ENCODE assay signal across 19 cellular contexts in genomic region chr1:28239004-28239403, GRCh38. TPM values are rescaled to one million over a fixed set of nuclear protein-coding genes. Genes with fewer than 3 reads are reported as not detected.
DNase-seq lines count a peak whose midpoint lies in the region; ATAC-seq and TF ChIP-seq lines count a peak whose summit lies in the region.
"Had no signal": no experiment of that assay in that cellular context is flagged by ENCODE, and none has a peak within 500 bp of the region (broad histone marks: within the 10 kb centered on the region; RNA-seq: fewer than 3 reads in every experiment).

No MANE protein-coding gene starts in this region.

- H3K9me2 ChIP-seq in PC-3 (replicated peaks; ENCODE audit: low read length), result no peaks in the 10 kb centered on the region

- intact Hi-C loops in Right ventricle myocardium superior (cut with DNase I), result no loop called here
- intact Hi-C loops in PC-3 (cut with micrococcal nuclease), result no loop called here

- H3K4me3 ChIP-seq in right atrium auricular region, result no peak overlapping the region
- H3K4me3 ChIP-seq in PC-3 (ENCODE audit: low read length), result no peak overlapping the region
- no peak overlapping the region for H3K4me3 ChIP-seq in foreskin fibroblast (ENCODE audit: low read depth in 1 of 2, low read length in 2 of 2)
- H3K4me3 ChIP-seq: esophagus muscularis mucosa, tibial nerve had no signal

- peaks cover 29% of the 10 kb centered on the region for H3K79me2 ChIP-seq in PC-3 (ENCODE audit: low read length)

- H4K20me1 ChIP-seq in PC-3 (ENCODE audit: low read length), result no peaks in the 10 kb centered on the region

- H3K9me3 ChIP-seq in right atrium auricular region, result no peaks in the 10 kb centered on the region
- no peaks in the 10 kb centered on the region for H3K9me3 ChIP-seq in PC-3 (ENCODE audit: low read length)
- H3K9me3 ChIP-seq: esophagus muscularis mucosa, tibial nerve had no signal

- no peak for ATAC-seq in Right ventricle myocardium superior (ENCODE audit: poor library complexity)
- ATAC-seq in PC-3, result no peak

- no peak for TF ChIP-seq CTCF in right atrium auricular region (IDR thresholded peaks at IDR 0.05)
- TF ChIP-seq CTCF in PC-3 (conservative IDR thresholded peaks at IDR 0.05; ENCODE audit: low read depth, low read length), result no peak
- no peak for TF ChIP-seq CTCF in foreskin fibroblast (IDR thresholded peaks at IDR 0.05; ENCODE audit: low read depth, low read length)

- H3K4me1 ChIP-seq in right atrium auricular region, result peaks cover 0 to 38% of the 10 kb centered on the region in 2 donors
- peaks cover 29% of the 10 kb centered on the region for H3K4me1 ChIP-seq in PC-3 (ENCODE audit: insufficient read depth, low read length)

- in situ Hi-C loops in KBM-7 (cut with MboI; ENCODE audit: low pct_unique_long_range_greater_than_20kb, low sequenced_read_pairs), result no loop called here

- H3K27ac ChIP-seq in right atrium auricular region (peak overlapping the region; percentile 92), PC-3 (ENCODE audit: low read length) (0 out of 2 replicates have a peak overlapping the region, but pooled peaks have one; percentile 31), epithelial cell of prostate (peak overlapping the region; percentile 68)
- H3K27ac ChIP-seq: esophagus muscularis mucosa, tibial nerve had no signal

- H3K9ac ChIP-seq in PC-3 (ENCODE audit: low read length), result no peak overlapping the region

- POLR2A ChIA-PET in PC-3 (lab: Charles Lee; ENCODE audit: unreplicated experiment), result interaction anchor here (0.6 to 0.7 kb wide), 2 partner anchors 150 to 360 kb away, joined by 5 to 30 read pairs; partner anchors contain the start of gene EYA3

- H3K36me3 ChIP-seq in right atrium auricular region (no peaks in the 10 kb centered on the region), PC-3 (ENCODE audit: low read depth, low read length) (0 out of 2 replicates have a peak, but pooled peaks cover 4% of the 10 kb centered on the region)

- peaks cover 8% of the 10 kb centered on the region for H3F3A ChIP-seq in PC-3 (ENCODE audit: low read length, unreplicated experiment)

- no peak for DNase-seq in right atrium auricular region (ENCODE audit: low spot score)
- DNase-seq in Right ventricle myocardium superior, result no peak
- no peak for DNase-seq in PC-3
- DNase-seq in epithelial cell of prostate (ENCODE audit: low read depth, low spot score), result no peak
- DNase-seq in Kasumi-1 (lab: John Stamatoyannopoulos, UW), result no peak
- no peak for DNase-seq in SKM-1 treated with dmso at 0.1 percent for 144 hours (lab: John Stamatoyannopoulos, UW; ENCODE audit: unreplicated experiment)
- DNase-seq in KBM-7, result no peak
- no peak for DNase-seq in foreskin fibroblast
- DNase-seq: activated CD4-positive, alpha-beta T cell treated with anti-CD3 and anti-CD28 coated beads, Interleukin-2, amount 10 ng/mL, durations not matched to agents 24 days and 14 days; amygdala; CD8-positive, alpha-beta memory T cell; DMS53; midbrain; NCI-H510A; RPMI8226; small intestine; stimulated activated CD4-positive, alpha-beta T cell treated with anti-CD3 and anti-CD28 coated beads, Interleukin-4, amount 100 ng/mL, for 1 hour had no signal

- no peak overlapping the region for H2AFZ ChIP-seq in PC-3 (ENCODE audit: low read length)

- BruUV-seq in PC-3 (replicated peaks; lab: Mats Ljungman, UMichigan), result no TSS peak

- CTCF ChIA-PET in PC-3 (lab: Charles Lee), result interaction anchor here (0.6 kb wide), 1 partner anchor 102 kb away, joined by 3 read pairs; no protein-coding TSS in a partner anchor

- peak overlapping the region; percentile 30; the same call in 1 of the 2 replicates for H3K4me2 ChIP-seq in PC-3 (ENCODE audit: low read length)

- H3K27me3 ChIP-seq in right atrium auricular region (no peaks in the 10 kb centered on the region), PC-3 (ENCODE audit: low read length) (no peaks in the 10 kb centered on the region)
- H3K27me3 ChIP-seq: esophagus muscularis mucosa, tibial nerve had no signal

RNA-seq across cellular contexts. Expression of gene ATP5IF1, which starts 3.1 kb away (rescaled TPM):
- 100 to 1,000 TPM; 472 to 881 TPM for total RNA-seq in right atrium auricular region
- 358 TPM for total RNA-seq in Right ventricle myocardium superior
- 364 and 465 TPM in 2 replicates for total RNA-seq in PC-3 (2014; rRNA removed)

RNA-seq across cellular contexts. Expression of gene DNAJC8, which starts 6.2 kb away (rescaled TPM):
- total RNA-seq in right atrium auricular region, result 10 to 100 TPM; 45.8 to 55.3 TPM
- 54.9 TPM for total RNA-seq in Right ventricle myocardium superior
- 63.6 and 66.0 TPM in 2 replicates for total RNA-seq in PC-3 (2014; rRNA removed)

RNA-seq across cellular contexts. Expression of gene SESN2, which starts 20.3 kb away (rescaled TPM):
- total RNA-seq in right atrium auricular region, result 1 to 10 TPM; 4.1 to 8.9 TPM
- total RNA-seq in Right ventricle myocardium superior, result 2.6 TPM
- total RNA-seq in PC-3 (2014; rRNA removed), result 6.9 and 10.7 TPM in 2 replicates

Comparison
In these comparisons a context has a peak if more than half of its experiments do, and no peak if none do; other contexts are left out.
1. H3K27ac ChIP-seq: peak in every context shown above with its lines; median percentile 92 in right atrium auricular region; 68 in epithelial cell of prostate; 31 in PC-3.